ENCODE assay signal across 1 cellular context in the genomic region with DNA sequence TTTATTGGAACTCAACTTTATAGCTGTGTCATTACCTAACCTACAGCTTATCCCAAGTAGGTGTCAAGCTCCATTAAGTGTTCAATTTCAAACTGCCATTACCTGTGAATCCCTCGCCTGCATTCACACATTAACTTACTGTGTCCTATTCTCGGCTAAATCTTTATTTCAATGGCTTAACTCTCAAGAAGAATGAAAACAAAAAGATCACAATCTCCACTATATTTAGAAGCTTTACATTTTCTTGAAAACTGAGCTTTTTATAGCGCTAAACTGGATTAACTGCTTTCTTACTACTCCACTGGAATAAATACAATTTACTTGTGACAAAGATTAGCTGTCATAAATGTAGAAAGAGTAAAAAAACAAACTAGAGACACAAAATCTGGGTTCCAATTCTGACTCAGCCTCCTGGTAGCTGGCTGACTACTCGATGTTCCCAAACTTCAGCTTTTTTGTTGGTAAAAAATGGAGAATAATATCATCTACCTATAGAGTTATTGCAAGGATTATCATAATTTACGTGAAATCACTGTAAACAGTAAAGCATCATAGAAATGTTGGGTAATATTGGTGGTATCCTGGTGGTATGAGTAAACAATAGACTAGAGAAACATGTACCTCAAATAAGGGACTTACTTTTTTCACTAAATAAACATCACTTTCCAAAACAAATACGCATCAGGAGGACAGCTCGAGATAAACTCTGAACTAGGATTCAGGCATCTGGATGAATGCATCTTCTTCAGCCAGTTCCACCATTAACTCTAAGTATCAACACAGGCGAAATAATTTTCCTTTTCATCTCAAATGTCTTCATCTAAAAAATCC.
TF ChIP-seq lines count a peak whose summit lies in the region.

No MANE protein-coding gene starts in this region.

TF ChIP-seq in GM23338, 12 proteins besides CTCF, POLR2A, EP300 and RAD21 (continued from another document):
- TF ChIP-seq ETS1 (IDR thresholded peaks at IDR 0.05) (no peak), ZNF462 (CRISPR knock-in tag; IDR thresholded peaks at IDR 0.05) (no peak), EZH2 (IDR thresholded peaks at IDR 0.05; ENCODE audit: low read depth, unreplicated experiment) (no peak)
